ENCODE assay signal across 1 cellular context in genomic region chr11:121451982-121452608, GRCh38.
A peak's percentile ranks its signal among the peaks of the same experiment; 100 is the strongest.
TF ChIP-seq lines count a peak whose summit lies in the region.

A gene with protein sequence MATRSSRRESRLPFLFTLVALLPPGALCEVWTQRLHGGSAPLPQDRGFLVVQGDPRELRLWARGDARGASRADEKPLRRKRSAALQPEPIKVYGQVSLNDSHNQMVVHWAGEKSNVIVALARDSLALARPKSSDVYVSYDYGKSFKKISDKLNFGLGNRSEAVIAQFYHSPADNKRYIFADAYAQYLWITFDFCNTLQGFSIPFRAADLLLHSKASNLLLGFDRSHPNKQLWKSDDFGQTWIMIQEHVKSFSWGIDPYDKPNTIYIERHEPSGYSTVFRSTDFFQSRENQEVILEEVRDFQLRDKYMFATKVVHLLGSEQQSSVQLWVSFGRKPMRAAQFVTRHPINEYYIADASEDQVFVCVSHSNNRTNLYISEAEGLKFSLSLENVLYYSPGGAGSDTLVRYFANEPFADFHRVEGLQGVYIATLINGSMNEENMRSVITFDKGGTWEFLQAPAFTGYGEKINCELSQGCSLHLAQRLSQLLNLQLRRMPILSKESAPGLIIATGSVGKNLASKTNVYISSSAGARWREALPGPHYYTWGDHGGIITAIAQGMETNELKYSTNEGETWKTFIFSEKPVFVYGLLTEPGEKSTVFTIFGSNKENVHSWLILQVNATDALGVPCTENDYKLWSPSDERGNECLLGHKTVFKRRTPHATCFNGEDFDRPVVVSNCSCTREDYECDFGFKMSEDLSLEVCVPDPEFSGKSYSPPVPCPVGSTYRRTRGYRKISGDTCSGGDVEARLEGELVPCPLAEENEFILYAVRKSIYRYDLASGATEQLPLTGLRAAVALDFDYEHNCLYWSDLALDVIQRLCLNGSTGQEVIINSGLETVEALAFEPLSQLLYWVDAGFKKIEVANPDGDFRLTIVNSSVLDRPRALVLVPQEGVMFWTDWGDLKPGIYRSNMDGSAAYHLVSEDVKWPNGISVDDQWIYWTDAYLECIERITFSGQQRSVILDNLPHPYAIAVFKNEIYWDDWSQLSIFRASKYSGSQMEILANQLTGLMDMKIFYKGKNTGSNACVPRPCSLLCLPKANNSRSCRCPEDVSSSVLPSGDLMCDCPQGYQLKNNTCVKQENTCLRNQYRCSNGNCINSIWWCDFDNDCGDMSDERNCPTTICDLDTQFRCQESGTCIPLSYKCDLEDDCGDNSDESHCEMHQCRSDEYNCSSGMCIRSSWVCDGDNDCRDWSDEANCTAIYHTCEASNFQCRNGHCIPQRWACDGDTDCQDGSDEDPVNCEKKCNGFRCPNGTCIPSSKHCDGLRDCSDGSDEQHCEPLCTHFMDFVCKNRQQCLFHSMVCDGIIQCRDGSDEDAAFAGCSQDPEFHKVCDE (N-terminal part only) (plus strand): TSS chr11:121452314. CDS start chr11:121452332, 18 bp downstream.

TF ChIP-seq in HEK293, 187 proteins besides CTCF, POLR2A, EP300 and RAD21 (continued from another document):
- TF ChIP-seq ZNF624 (tag by site-specific recombination; IDR thresholded peaks at IDR 0.05) (no peak), ZNF23 (tag by site-specific recombination; IDR thresholded peaks at IDR 0.05; ENCODE audit: borderline replicate concordance) (no peak), ZBTB26 (tag by site-specific recombination; optimal IDR thresholded peaks at IDR 0.05) (peak; percentile 92), ZNF433 (tag by site-specific recombination; IDR thresholded peaks at IDR 0.05; ENCODE audit: low read depth) (no peak), MZF1 (tag by site-specific recombination; IDR thresholded peaks at IDR 0.05; ENCODE audit: borderline replicate concordance) (no peak), ZSCAN18 (tag by site-specific recombination; IDR thresholded peaks at IDR 0.05) (no peak), PRDM4 (tag by site-specific recombination; IDR thresholded peaks at IDR 0.05) (no peak), ZNF660 (tag by site-specific recombination; IDR thresholded peaks at IDR 0.05) (no peak), ZNF785 (tag by site-specific recombination; IDR thresholded peaks at IDR 0.05) (no peak), ZNF223 (tag by site-specific recombination; IDR thresholded peaks at IDR 0.05) (no peak), ZNF692 (tag by site-specific recombination; IDR thresholded peaks at IDR 0.05) (no peak), ZNF10 (tag by site-specific recombination; IDR thresholded peaks at IDR 0.05) (no peak), ZNF558 (tag by site-specific recombination; IDR thresholded peaks at IDR 0.05) (no peak), ZNF544 (tag by site-specific recombination; IDR thresholded peaks at IDR 0.05) (no peak), ZFHX2 (tag by site-specific recombination; conservative IDR thresholded peaks at IDR 0.05) (no peak; the same call in 1 of the 2 replicates), TCF7L2 (IDR thresholded peaks at IDR 0.05; ENCODE audit: borderline replicate concordance, low read depth, low read length) (no peak), KLF9 (tag by site-specific recombination; IDR thresholded peaks at IDR 0.05; ENCODE audit: low read depth) (0 out of 2 replicates have a peak, but pooled peaks have one; percentile 10), ZFP69B (tag by site-specific recombination; IDR thresholded peaks at IDR 0.05) (no peak), ZNF138 (tag by site-specific recombination; IDR thresholded peaks at IDR 0.05; ENCODE audit: borderline replicate concordance) (no peak), ZIC2 (tag by site-specific recombination; IDR thresholded peaks at IDR 0.05) (no peak), SP7 (tag by site-specific recombination; IDR thresholded peaks at IDR 0.05) (no peak), SCRT1 (tag by site-specific recombination; IDR thresholded peaks at IDR 0.05; ENCODE audit: borderline replicate concordance) (no peak), PBX3 (CRISPR knock-in tag; IDR thresholded peaks at IDR 0.05) (peak; percentile 78; the same call in 1 of the 2 replicates), ZNF248 (tag by site-specific recombination; IDR thresholded peaks at IDR 0.05) (no peak)
- TF ChIP-seq, protein P1, sequence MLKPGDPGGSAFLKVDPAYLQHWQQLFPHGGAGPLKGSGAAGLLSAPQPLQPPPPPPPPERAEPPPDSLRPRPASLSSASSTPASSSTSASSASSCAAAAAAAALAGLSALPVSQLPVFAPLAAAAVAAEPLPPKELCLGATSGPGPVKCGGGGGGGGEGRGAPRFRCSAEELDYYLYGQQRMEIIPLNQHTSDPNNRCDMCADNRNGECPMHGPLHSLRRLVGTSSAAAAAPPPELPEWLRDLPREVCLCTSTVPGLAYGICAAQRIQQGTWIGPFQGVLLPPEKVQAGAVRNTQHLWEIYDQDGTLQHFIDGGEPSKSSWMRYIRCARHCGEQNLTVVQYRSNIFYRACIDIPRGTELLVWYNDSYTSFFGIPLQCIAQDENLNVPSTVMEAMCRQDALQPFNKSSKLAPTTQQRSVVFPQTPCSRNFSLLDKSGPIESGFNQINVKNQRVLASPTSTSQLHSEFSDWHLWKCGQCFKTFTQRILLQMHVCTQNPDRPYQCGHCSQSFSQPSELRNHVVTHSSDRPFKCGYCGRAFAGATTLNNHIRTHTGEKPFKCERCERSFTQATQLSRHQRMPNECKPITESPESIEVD (tag by site-specific recombination; IDR thresholded peaks at IDR 0.05), result no peak
